8 cellular contexts compared by ENCODE assay signal in the genomic region with DNA sequence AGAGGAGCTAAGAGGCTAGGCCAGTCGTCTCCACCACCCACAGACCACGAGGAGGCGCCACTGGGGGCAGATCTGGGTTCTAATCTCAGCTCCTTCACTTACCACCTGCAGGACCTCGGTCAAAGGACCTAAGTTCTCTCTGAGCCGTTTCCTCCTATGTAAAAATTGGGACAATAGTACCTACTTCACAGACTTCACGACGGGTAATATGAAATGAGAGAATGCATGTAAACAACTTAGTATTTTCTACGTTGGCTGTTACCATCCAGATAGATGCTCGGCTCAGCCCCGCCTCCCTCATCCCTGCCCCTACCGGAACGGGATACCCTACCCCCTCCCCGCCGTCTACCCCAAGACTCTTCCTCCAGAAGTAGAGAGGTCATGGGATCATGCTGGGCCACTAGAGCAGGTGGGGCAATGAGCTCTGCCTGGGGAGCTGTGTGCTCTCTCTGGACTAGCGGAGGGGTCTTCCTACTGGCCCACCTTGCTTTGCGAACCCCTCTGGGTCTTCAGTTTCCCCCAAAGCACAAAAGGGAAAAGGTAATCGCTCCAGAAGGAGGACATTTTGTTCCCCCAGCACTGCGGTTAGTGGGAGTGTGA. TPM values are rescaled to one million over a fixed set of nuclear protein-coding genes. Genes with fewer than 3 reads are reported as not detected.
DNase-seq lines count a peak whose midpoint lies in the region; ATAC-seq lines count a peak whose summit lies in the region.

No MANE protein-coding gene starts in this region.

- no peaks in the 10 kb centered on the region for H3K4me1 ChIP-seq in ectodermal cell (ENCODE audit: control insufficient read depth, insufficient read depth, low read length)
- H3K4me1 ChIP-seq in mesenchymal stem cell (ENCODE audit: control insufficient read depth, insufficient read depth, low read depth, low read length): peaks cover 26% of the 10 kb centered on the region

- peak overlapping the region; percentile 67 for H3K4me3 ChIP-seq in ectodermal cell (ENCODE audit: insufficient read depth, low read depth, low read length)
- peak overlapping the region; percentile 67 to 97 for H3K4me3 ChIP-seq in mesenchymal stem cell (ENCODE audit: insufficient read depth in 1 of 2, low read depth in 1 of 2, low read length in 2 of 2)

- H3K18ac ChIP-seq in mesenchymal stem cell (ENCODE audit: low read depth in 1 of 2, low read length in 2 of 2): peak overlapping the region; percentile 58 to 75

- peak overlapping the region; percentile 74 for H4K8ac ChIP-seq in mesenchymal stem cell (ENCODE audit: low read length)

- H3K27ac ChIP-seq in ectodermal cell (ENCODE audit: insufficient read depth, low read depth, low read length, poor library complexity, severe bottlenecking) (no peak overlapping the region), mesenchymal stem cell (ENCODE audit: low read length, poor library complexity, severe bottlenecking) (no peak overlapping the region)

- H3K4me2 ChIP-seq in mesenchymal stem cell (ENCODE audit: low read length, poor library complexity, severe bottlenecking): peak overlapping the region; percentile 74

- peak overlapping the region; percentile 90 for H3K4me3 Mint-ChIP-seq in activated CD4-positive, alpha-beta T cell treated with anti-CD3 and anti-CD28 coated beads, Interleukin-2, amount 10 ng/mL, durations not matched to agents 24 days and 14 days

- no peak overlapping the region for H2BK5ac ChIP-seq in mesenchymal stem cell (ENCODE audit: low read depth, low read length, poor library complexity, severe bottlenecking)

- H4K91ac ChIP-seq in mesenchymal stem cell (ENCODE audit: low read length): peak overlapping the region; percentile 66

- H3K9me3 ChIP-seq in ectodermal cell (ENCODE audit: control insufficient read depth, low read length): no peaks in the 10 kb centered on the region
- H3K9me3 ChIP-seq in mesenchymal stem cell (ENCODE audit: control insufficient read depth, low read length): no peaks in the 10 kb centered on the region

- H2BK15ac ChIP-seq in mesenchymal stem cell (ENCODE audit: low read depth, poor library complexity, severe bottlenecking): peak overlapping the region; percentile 94

- no peaks in the 10 kb centered on the region for H3K27me3 ChIP-seq in ectodermal cell (ENCODE audit: control insufficient read depth, insufficient read depth, low read length, poor library complexity, severe bottlenecking)
- H3K27me3 ChIP-seq in mesenchymal stem cell (ENCODE audit: control insufficient read depth in 1 of 2, insufficient read depth in 1 of 2, low read length in 2 of 2): no peaks in the 10 kb centered on the region

- H2AK5ac ChIP-seq in mesenchymal stem cell (ENCODE audit: low read length, severe bottlenecking): no peak overlapping the region

- H3K27me3 Mint-ChIP-seq in activated CD4-positive, alpha-beta T cell treated with anti-CD3 and anti-CD28 coated beads, Interleukin-2, amount 10 ng/mL, durations not matched to agents 24 days and 14 days: no peaks in the 10 kb centered on the region

- H3K9me3 Mint-ChIP-seq in activated CD4-positive, alpha-beta T cell treated with anti-CD3 and anti-CD28 coated beads, Interleukin-2, amount 10 ng/mL, durations not matched to agents 24 days and 14 days: peaks cover 3% of the 10 kb centered on the region

- H2AFZ ChIP-seq in mesenchymal stem cell (ENCODE audit: low read depth, low read length): peak overlapping the region; percentile 16

- peak overlapping the region; percentile 90 for H3K27ac Mint-ChIP-seq in activated CD4-positive, alpha-beta T cell treated with anti-CD3 and anti-CD28 coated beads, Interleukin-2, amount 10 ng/mL, durations not matched to agents 24 days and 14 days

- peak overlapping the region in 1 of 2 experiments; percentile 94 for H3K14ac ChIP-seq in mesenchymal stem cell (ENCODE audit: low read length in 2 of 2)

- peaks cover 78% of the 10 kb centered on the region for H3K4me1 Mint-ChIP-seq in activated CD4-positive, alpha-beta T cell treated with anti-CD3 and anti-CD28 coated beads, Interleukin-2, amount 10 ng/mL, durations not matched to agents 24 days and 14 days

- H2BK12ac ChIP-seq in mesenchymal stem cell (ENCODE audit: low read length in 2 of 2): peak overlapping the region in 1 of 2 experiments; percentile 17

- peak; percentile 70 for DNase-seq in DMS 273 (lab: John Stamatoyannopoulos, UW; ENCODE audit: unreplicated experiment)
- peak; percentile 29 for DNase-seq in LHCN-M2 (ENCODE audit: low read depth)
- DNase-seq in activated CD4-positive, alpha-beta T cell treated with anti-CD3 and anti-CD28 coated beads, Interleukin-2, amount 10 ng/mL, durations not matched to agents 24 days and 14 days: peak; percentile 85
- peak; percentile 29 for DNase-seq in mesenchymal stem cell
- DNase-seq in stimulated activated CD8-positive, alpha-beta memory T cell treated with anti-CD3 and anti-CD28 coated beads, Interleukin-4, amount 100 ng/mL, for 48 hours: peak; percentile 85

- intact Hi-C loops in activated CD4-positive, alpha-beta T cell treated with anti-CD3 and anti-CD28 coated beads, Interleukin-2, amount 10 ng/mL, durations not matched to agents 24 days and 14 days (cut with micrococcal nuclease): loop anchor here (2.0 to 5.0 kb wide), 2 partner anchors 90 to 133 kb away; a partner anchor contains a TSS

- H3K36me3 ChIP-seq in ectodermal cell (ENCODE audit: control insufficient read depth, insufficient read depth, low read length): peaks cover 3% of the 10 kb centered on the region
- H3K36me3 ChIP-seq in mesenchymal stem cell (ENCODE audit: control insufficient read depth in 1 of 2, insufficient read depth in 2 of 2, low read depth in 1 of 2, low read length in 2 of 2): peaks cover 10 to 36% of the 10 kb centered on the region in 2 experiments

- H2BK120ac ChIP-seq in mesenchymal stem cell (ENCODE audit: low read depth, low read length): peak overlapping the region; percentile 29

- peaks cover 10% of the 10 kb centered on the region for H3K79me1 ChIP-seq in mesenchymal stem cell (replicated peaks; ENCODE audit: low read length, poor library complexity, severe bottlenecking)

- 12 to 17% methylated on average over 17 to 18 of the region's 18 CpGs for WGBS in ectodermal cell, 2 experiments
- WGBS in mesenchymal stem cell: 31% methylated on average over 9 of the region's 18 CpGs

- H3K23ac ChIP-seq in mesenchymal stem cell (ENCODE audit: low read length in 2 of 2): no peak overlapping the region

- peak overlapping the region; percentile 45 to 73 for H3K4ac ChIP-seq in mesenchymal stem cell (ENCODE audit: low read depth in 1 of 2, low read length in 2 of 2)

- peaks cover 38% of the 10 kb centered on the region for H3K36me3 Mint-ChIP-seq in activated CD4-positive, alpha-beta T cell treated with anti-CD3 and anti-CD28 coated beads, Interleukin-2, amount 10 ng/mL, durations not matched to agents 24 days and 14 days (ENCODE audit: low read depth)

- H3K9ac ChIP-seq in mesenchymal stem cell (ENCODE audit: low read length): peak overlapping the region; percentile 98

- no peak for ATAC-seq in GM21526 (IDR thresholded peaks at IDR 0.05; ENCODE audit: low FRiP score, unreplicated experiment)
- ATAC-seq in HG03159 (IDR thresholded peaks at IDR 0.05; ENCODE audit: unreplicated experiment): no peak

RNA-seq across cellular contexts. Expression of a gene that starts 0.5 kb away (rescaled TPM):
- 53.5 and 113 TPM in 2 replicates for total RNA-seq in LHCN-M2 (2014; rRNA removed)
- 57.3 TPM for polyA plus RNA-seq in LHCN-M2 (2012)
- 108 and 114 TPM in 2 replicates for total RNA-seq in activated CD4-positive, alpha-beta T cell treated with anti-CD3 and anti-CD28 coated beads, Interleukin-2, amount 10 ng/mL, durations not matched to agents 24 days and 14 days
- 91.4 TPM for polyA plus RNA-seq in ectodermal cell (2013, experiment 1 of 4)
- 101 TPM for polyA plus RNA-seq in ectodermal cell (2013, experiment 2 of 4)
- 63.2 TPM for polyA plus RNA-seq in ectodermal cell (2013, experiment 3 of 4)
- polyA plus RNA-seq in ectodermal cell (2013, experiment 4 of 4): 81.1 TPM
- polyA plus RNA-seq in mesenchymal stem cell (2013, experiment 1 of 2): 40.6 TPM
- polyA plus RNA-seq in mesenchymal stem cell (2013, experiment 2 of 2): 41.0 TPM

RNA-seq across cellular contexts. Expression of a gene that starts 43.4 kb away (rescaled TPM):
- total RNA-seq in LHCN-M2 (2014; rRNA removed): 85.4 and 99.4 TPM in 2 replicates
- 54.4 TPM for polyA plus RNA-seq in LHCN-M2 (2012)
- total RNA-seq in activated CD4-positive, alpha-beta T cell treated with anti-CD3 and anti-CD28 coated beads, Interleukin-2, amount 10 ng/mL, durations not matched to agents 24 days and 14 days: 28.8 and 32.2 TPM in 2 replicates
- 29.3 TPM for polyA plus RNA-seq in ectodermal cell (2013, experiment 1 of 4)
- 23.8 TPM for polyA plus RNA-seq in ectodermal cell (2013, experiment 2 of 4)
- 23.0 TPM for polyA plus RNA-seq in ectodermal cell (2013, experiment 3 of 4)
- polyA plus RNA-seq in ectodermal cell (2013, experiment 4 of 4): 26.3 TPM
- polyA plus RNA-seq in mesenchymal stem cell (2013, experiment 1 of 2): 48.6 TPM
- polyA plus RNA-seq in mesenchymal stem cell (2013, experiment 2 of 2): 52.3 TPM

RNA-seq across cellular contexts. Expression of a gene that starts 54.3 kb away (rescaled TPM):
- under 0.01 TPM in 1 of 2 replicates, not detected in the other for total RNA-seq in LHCN-M2 (2014; rRNA removed)
- polyA plus RNA-seq in LHCN-M2 (2012): 0.02 TPM
- total RNA-seq in activated CD4-positive, alpha-beta T cell treated with anti-CD3 and anti-CD28 coated beads, Interleukin-2, amount 10 ng/mL, durations not matched to agents 24 days and 14 days: 1.8 and 2.2 TPM in 2 replicates
- polyA plus RNA-seq in ectodermal cell (2013, experiment 1 of 4): not detected
- not detected for polyA plus RNA-seq in ectodermal cell (2013, experiment 2 of 4)
- polyA plus RNA-seq in ectodermal cell (2013, experiment 3 of 4): not detected
- 0.04 TPM for polyA plus RNA-seq in ectodermal cell (2013, experiment 4 of 4)
- polyA plus RNA-seq in mesenchymal stem cell (2013, experiment 1 of 2): 0.10 TPM
- 0.11 TPM for polyA plus RNA-seq in mesenchymal stem cell (2013, experiment 2 of 2)

Comparison
In these comparisons a context has a peak if more than half of its experiments do, and no peak if none do; other contexts are left out.
1. DNase-seq: peak in every context shown above with its lines; median percentile 85 in activated CD4-positive, alpha-beta T cell treated with anti-CD3 and anti-CD28 coated beads, Interleukin-2, amount 10 ng/mL, durations not matched to agents 24 days and 14 days; 85 in stimulated activated CD8-positive, alpha-beta memory T cell treated with anti-CD3 and anti-CD28 coated beads, Interleukin-4, amount 100 ng/mL, for 48 hours; 70 in DMS 273; 29 in LHCN-M2; 29 in mesenchymal stem cell.